ENCODE assay signal across 8 cellular contexts in the genomic region with DNA sequence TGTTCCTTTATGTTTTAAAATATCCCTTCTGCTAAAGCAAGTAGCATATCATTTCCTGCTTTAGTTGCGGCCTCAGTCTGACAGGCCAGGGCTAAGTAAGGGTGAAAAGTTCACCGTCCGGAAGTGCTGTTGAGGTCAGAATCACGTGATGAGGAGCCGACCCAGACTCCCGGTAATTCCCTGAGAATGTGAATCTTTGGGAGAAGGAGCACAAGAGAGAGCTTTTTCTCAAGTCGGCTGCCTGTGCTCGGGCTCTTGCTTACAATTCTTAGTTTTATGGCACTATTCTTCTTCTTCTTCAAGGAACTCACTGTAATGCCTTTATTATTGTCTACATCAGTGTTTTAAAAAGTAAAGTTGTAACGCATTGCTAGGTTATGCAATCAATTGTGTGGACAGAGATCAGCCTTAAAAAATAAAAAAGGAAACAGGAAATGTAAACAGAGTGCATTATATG.
DNase-seq lines count a peak whose midpoint lies in the region; ATAC-seq and TF ChIP-seq lines count a peak whose summit lies in the region.

No MANE protein-coding gene starts in this region.

- peaks cover 18% of the 10 kb centered on the region for H3K4me1 Mint-ChIP-seq in activated naive CD8-positive, alpha-beta T cell treated with anti-CD3 and anti-CD28 coated beads, Interleukin-2, amount 50 U/mL, for 24 hours

- H3K9me3 ChIP-seq in right atrium auricular region: no peaks in the 10 kb centered on the region

- DNase-seq in Daoy (ENCODE audit: low read depth) (peak; percentile 93), HuH-7.5 (ENCODE audit: low spot score) (peak; percentile 49), right atrium auricular region (ENCODE audit: low spot score) (peak; percentile 90), sciatic nerve (ENCODE audit: low spot score) (peak; percentile 84), NCI-H2227 treated with DMSO at 0.1 percent for 48 hours (lab: John Stamatoyannopoulos, UW) (no peak)
- DNase-seq in activated naive CD8-positive, alpha-beta T cell treated with anti-CD3 and anti-CD28 coated beads, Interleukin-2, amount 50 U/mL, for 24 hours: peak; percentile 16
- no peak for DNase-seq in effector CD4-positive, alpha-beta T cell

- intact Hi-C loops in sciatic nerve (cut with DNase I): no loop called here

- H3K27ac Mint-ChIP-seq in activated naive CD8-positive, alpha-beta T cell treated with anti-CD3 and anti-CD28 coated beads, Interleukin-2, amount 50 U/mL, for 24 hours: peak overlapping the region; percentile 39

- TF ChIP-seq CTCF in right atrium auricular region (IDR thresholded peaks at IDR 0.05): no peak

- H3K4me1 ChIP-seq in right atrium auricular region: peaks cover 0 to 18% of the 10 kb centered on the region in 2 donors

- no peaks in the 10 kb centered on the region for H3K36me3 Mint-ChIP-seq in activated naive CD8-positive, alpha-beta T cell treated with anti-CD3 and anti-CD28 coated beads, Interleukin-2, amount 50 U/mL, for 24 hours (ENCODE audit: low read depth)

- H3K4me3 ChIP-seq in right atrium auricular region: peak overlapping the region; percentile 7 to 28

- H3K36me3 ChIP-seq in right atrium auricular region: no peaks in the 10 kb centered on the region

- ATAC-seq in GM21447 (IDR thresholded peaks at IDR 0.05; ENCODE audit: unreplicated experiment) (peak; percentile 96), sciatic nerve (peak; percentile 98)
- no peak for ATAC-seq in activated naive CD8-positive, alpha-beta T cell treated with anti-CD3 and anti-CD28 coated beads, Interleukin-2, amount 50 U/mL, for 24 hours

- H3K27me3 ChIP-seq in right atrium auricular region: no peaks in the 10 kb centered on the region

- H3K27me3 Mint-ChIP-seq in activated naive CD8-positive, alpha-beta T cell treated with anti-CD3 and anti-CD28 coated beads, Interleukin-2, amount 50 U/mL, for 24 hours: no peaks in the 10 kb centered on the region

- no peak overlapping the region for H3K4me3 Mint-ChIP-seq in activated naive CD8-positive, alpha-beta T cell treated with anti-CD3 and anti-CD28 coated beads, Interleukin-2, amount 50 U/mL, for 24 hours

- no peaks in the 10 kb centered on the region for H3K9me3 Mint-ChIP-seq in activated naive CD8-positive, alpha-beta T cell treated with anti-CD3 and anti-CD28 coated beads, Interleukin-2, amount 50 U/mL, for 24 hours

- H3K27ac ChIP-seq in right atrium auricular region: peak overlapping the region; percentile 60 to 67

Comparison
In these comparisons a context has a peak if more than half of its experiments do, and no peak if none do; other contexts are left out.
1. DNase-seq: peak in Daoy (single experiment), HuH-7.5 (single experiment), activated naive CD8-positive, alpha-beta T cell treated with anti-CD3 and anti-CD28 coated beads, Interleukin-2, amount 50 U/mL, for 24 hours (single experiment), right atrium auricular region (single experiment) and sciatic nerve (single experiment); none in NCI-H2227 treated with DMSO at 0.1 percent for 48 hours (single experiment) and effector CD4-positive, alpha-beta T cell (single experiment).